ENCODE assay signal across 13 cellular contexts in genomic region chr10:68601490-68602265, GRCh38. TPM values are rescaled to one million over a fixed set of nuclear protein-coding genes. Genes with fewer than 3 reads are reported as not detected.
DNase-seq lines count a peak whose midpoint lies in the region; ATAC-seq and TF ChIP-seq lines count a peak whose summit lies in the region.
"Had no signal": no experiment of that assay in that cellular context is flagged by ENCODE, and none has a peak within 500 bp of the region (broad histone marks: within the 10 kb centered on the region; RNA-seq: fewer than 3 reads in every experiment).

No MANE protein-coding gene starts in this region.

- peaks cover 16% of the 10 kb centered on the region; the same call in 1 of the 2 replicates for H4K20me1 ChIP-seq in GM23338 (replicated peaks; ENCODE audit: insufficient read depth)

- peak in 1 of 3 donors; percentile 50 for DNase-seq in CD4-positive, CD25-positive, alpha-beta regulatory T cell
- DNase-seq in GM23338 (ENCODE audit: low spot score) (no peak), RWPE1 (ENCODE audit: low spot score) (no peak), NCI-H345 (lab: John Stamatoyannopoulos, UW) (no peak), AML-193 (lab: John Stamatoyannopoulos, UW) (no peak), KBM-7 (no peak)
- DNase-seq in naive thymus-derived CD4-positive, alpha-beta T cell, result no peak
- DNase-seq: activated gamma-delta T cell; left colon; NCI-H146; stimulated activated CD4-positive, alpha-beta T cell treated with anti-CD3 and anti-CD28 coated beads, Interleukin-15, amount 100 ng/mL, for 24 hours; SW 1271 had no signal

- H3K4me3 Mint-ChIP-seq in CD4-positive, CD25-positive, alpha-beta regulatory T cell, result peak overlapping the region; percentile 88 to 95 (median 92)
- H3K4me3 Mint-ChIP-seq in GM23338, result peak overlapping the region; percentile 74
- H3K4me3 Mint-ChIP-seq in activated T-helper 17 cell treated with anti-CD3 and anti-CD28 coated beads, Interleukin-2, amount 50 U/mL, for 72 hours, result peak overlapping the region; percentile 91
- peak overlapping the region in 9 of 10 donors; percentile 83 to 96 (median 92) for H3K4me3 Mint-ChIP-seq in naive thymus-derived CD4-positive, alpha-beta T cell

- ATAC-seq in CD4-positive, CD25-positive, alpha-beta regulatory T cell (ENCODE audit: low read depth in 2 of 2), result no peak
- ATAC-seq in GM23338, result no peak
- no peak for ATAC-seq in activated T-helper 17 cell treated with anti-CD3 and anti-CD28 coated beads, Interleukin-2, amount 50 U/mL, for 72 hours (replicated peaks)
- ATAC-seq in naive thymus-derived CD4-positive, alpha-beta T cell, result no peak

- H3K27me3 ChIP-seq in CD4-positive, CD25-positive, alpha-beta regulatory T cell (ENCODE audit: control insufficient read depth, insufficient read depth, low read length), result no peaks in the 10 kb centered on the region
- H3K27me3 ChIP-seq in GM23338 (ENCODE audit: insufficient read depth), result no peaks in the 10 kb centered on the region
- H3K27me3 ChIP-seq in naive thymus-derived CD4-positive, alpha-beta T cell (ENCODE audit: control insufficient read depth in 2 of 2, insufficient read depth in 2 of 2, low read length in 2 of 2), result no peaks in the 10 kb centered on the region

- no peaks in the 10 kb centered on the region for H3K9me2 ChIP-seq in GM23338 (ENCODE audit: insufficient read depth)

- H3K79me2 ChIP-seq in GM23338 (replicated peaks; ENCODE audit: insufficient read depth), result peaks cover 78% of the 10 kb centered on the region

- H3K36me3 Mint-ChIP-seq in CD4-positive, CD25-positive, alpha-beta regulatory T cell, result peaks cover 19% of the 10 kb centered on the region
- peaks cover 35% of the 10 kb centered on the region for H3K36me3 Mint-ChIP-seq in GM23338 (ENCODE audit: low read depth)
- no peaks in the 10 kb centered on the region for H3K36me3 Mint-ChIP-seq in activated T-helper 17 cell treated with anti-CD3 and anti-CD28 coated beads, Interleukin-2, amount 50 U/mL, for 72 hours (ENCODE audit: low read depth)
- H3K36me3 Mint-ChIP-seq in naive thymus-derived CD4-positive, alpha-beta T cell, result peaks cover 0 to 27% (median 19%) of the 10 kb centered on the region in 5 donors

- no peaks in the 10 kb centered on the region for H3K9me3 Mint-ChIP-seq in CD4-positive, CD25-positive, alpha-beta regulatory T cell
- no peaks in the 10 kb centered on the region; the same call in 2 of the 3 replicates for H3K9me3 Mint-ChIP-seq in GM23338
- no peaks in the 10 kb centered on the region for H3K9me3 Mint-ChIP-seq in activated T-helper 17 cell treated with anti-CD3 and anti-CD28 coated beads, Interleukin-2, amount 50 U/mL, for 72 hours
- H3K9me3 Mint-ChIP-seq in naive thymus-derived CD4-positive, alpha-beta T cell, result no peaks in the 10 kb centered on the region

- peaks cover 21% of the 10 kb centered on the region for H3F3A ChIP-seq in GM23338 (replicated peaks; ENCODE audit: low read depth)

- H3K4me1 Mint-ChIP-seq in CD4-positive, CD25-positive, alpha-beta regulatory T cell, result peaks cover 32 to 57% (median 41%) of the 10 kb centered on the region in 4 donors
- peaks cover 67% of the 10 kb centered on the region for H3K4me1 Mint-ChIP-seq in GM23338
- peaks cover 18% of the 10 kb centered on the region for H3K4me1 Mint-ChIP-seq in activated T-helper 17 cell treated with anti-CD3 and anti-CD28 coated beads, Interleukin-2, amount 50 U/mL, for 72 hours
- peaks cover 24 to 53% (median 46%) of the 10 kb centered on the region in 7 donors for H3K4me1 Mint-ChIP-seq in naive thymus-derived CD4-positive, alpha-beta T cell

- POLR2A ChIA-PET in naive thymus-derived CD4-positive, alpha-beta T cell (lab: Charles Lee), result interaction anchor here (0.7 to 1.4 kb wide), 3 partner anchors 119 to 299 kb away, joined by 3 to 5 read pairs (median 3); partner anchors contain the start of genes CCAR1 and DDX50
- POLR2A ChIA-PET in RWPE1 (lab: Yijun Ruan, JAX; ENCODE audit: low non-redundant PET), result no interaction called here

- H3K36me3 ChIP-seq in CD4-positive, CD25-positive, alpha-beta regulatory T cell (ENCODE audit: control insufficient read depth, insufficient read depth, low read length), result no peaks in the 10 kb centered on the region
- peaks cover 17% of the 10 kb centered on the region; the same call in 1 of the 2 replicates for H3K36me3 ChIP-seq in GM23338 (ENCODE audit: insufficient read depth)
- peaks cover 0 to 3% (median 0%) of the 10 kb centered on the region in 3 experiments for H3K36me3 ChIP-seq in naive thymus-derived CD4-positive, alpha-beta T cell (ENCODE audit: control insufficient read depth in 2 of 3, insufficient read depth in 3 of 3, low read length in 3 of 3)

- in situ Hi-C loops in KBM-7 (cut with MboI; ENCODE audit: low pct_unique_long_range_greater_than_20kb, low sequenced_read_pairs), result no loop called here

- H3K9me3 ChIP-seq in CD4-positive, CD25-positive, alpha-beta regulatory T cell (ENCODE audit: control insufficient read depth in 2 of 2, low read length in 2 of 2), result no peaks in the 10 kb centered on the region
- no peaks in the 10 kb centered on the region for H3K9me3 ChIP-seq in naive thymus-derived CD4-positive, alpha-beta T cell (ENCODE audit: control insufficient read depth in 2 of 3, low read length in 3 of 3)

- TF ChIP-seq CTCF in GM23338 (conservative IDR thresholded peaks at IDR 0.05; ENCODE audit: low read depth in 2 of 2) (no peak), RWPE1 (conservative IDR thresholded peaks at IDR 0.05; ENCODE audit: low read depth) (no peak)

- H3K4me2 ChIP-seq in GM23338, result peak overlapping the region; percentile 72

- no peak overlapping the region for H2AFZ ChIP-seq in GM23338

- CTCF ChIA-PET in naive thymus-derived CD4-positive, alpha-beta T cell (lab: Charles Lee), result interaction anchor here (0.9 to 1.2 kb wide), 2 partner anchors 10 to 65 kb away, joined by 3 read pairs; no protein-coding TSS in a partner anchor
- CTCF ChIA-PET in RWPE1 (lab: Yijun Ruan, JAX), result interaction anchor here (0.6 kb wide), 1 partner anchor 111 kb away, joined by 3 read pairs; no protein-coding TSS in a partner anchor

- intact Hi-C loops in naive thymus-derived CD4-positive, alpha-beta T cell (cut with micrococcal nuclease), result loop anchor here in 1 of 2 donors (2.0 kb wide), 2 partner anchors 51 to 119 kb away; partner anchors contain the start of gene CCAR1

- H3K27ac Mint-ChIP-seq in CD4-positive, CD25-positive, alpha-beta regulatory T cell, result peak overlapping the region; percentile 7 to 85 (median 74)
- no peak overlapping the region; the same call in 1 of the 2 replicates for H3K27ac Mint-ChIP-seq in GM23338
- peak overlapping the region; percentile 87 for H3K27ac Mint-ChIP-seq in activated T-helper 17 cell treated with anti-CD3 and anti-CD28 coated beads, Interleukin-2, amount 50 U/mL, for 72 hours
- H3K27ac Mint-ChIP-seq in naive thymus-derived CD4-positive, alpha-beta T cell, result peak overlapping the region in 7 of 9 donors; percentile 2 to 90 (median 87)

- H3K27ac ChIP-seq in CD4-positive, CD25-positive, alpha-beta regulatory T cell (ENCODE audit: insufficient read depth, low read length, poor library complexity, severe bottlenecking), result no peak overlapping the region
- H3K27ac ChIP-seq in GM23338 (ENCODE audit: low read depth) (peak overlapping the region; percentile 36; the same call in 1 of the 2 replicates), RWPE1 (no peak overlapping the region)
- peak overlapping the region; percentile 56 for H3K27ac ChIP-seq in naive thymus-derived CD4-positive, alpha-beta T cell (ENCODE audit: low read depth, low read length)

- H3K4me3 ChIP-seq in CD4-positive, CD25-positive, alpha-beta regulatory T cell (ENCODE audit: low read depth, low read length), result peak overlapping the region; percentile 98
- peak overlapping the region; percentile 45; the same call in 1 of the 2 replicates for H3K4me3 ChIP-seq in GM23338
- H3K4me3 ChIP-seq in naive thymus-derived CD4-positive, alpha-beta T cell (ENCODE audit: low read length), result no peak overlapping the region

- H3K27me3 Mint-ChIP-seq in CD4-positive, CD25-positive, alpha-beta regulatory T cell, result no peaks in the 10 kb centered on the region
- peaks cover 10% of the 10 kb centered on the region for H3K27me3 Mint-ChIP-seq in GM23338 (ENCODE audit: insufficient read depth, low read depth, poor library complexity)
- H3K27me3 Mint-ChIP-seq in activated T-helper 17 cell treated with anti-CD3 and anti-CD28 coated beads, Interleukin-2, amount 50 U/mL, for 72 hours, result no peaks in the 10 kb centered on the region
- H3K27me3 Mint-ChIP-seq in naive thymus-derived CD4-positive, alpha-beta T cell, result no peaks in the 10 kb centered on the region

- H3K4me1 ChIP-seq in CD4-positive, CD25-positive, alpha-beta regulatory T cell (ENCODE audit: control insufficient read depth, insufficient read depth, low read length, poor library complexity, severe bottlenecking), result peaks cover 28% of the 10 kb centered on the region
- peaks cover 47% of the 10 kb centered on the region for H3K4me1 ChIP-seq in GM23338 (ENCODE audit: insufficient read depth)
- peaks cover 16 to 20% of the 10 kb centered on the region in 2 donors for H3K4me1 ChIP-seq in naive thymus-derived CD4-positive, alpha-beta T cell (ENCODE audit: control insufficient read depth in 2 of 2, insufficient read depth in 2 of 2, low read length in 2 of 2)

RNA-seq across cellular contexts. Expression of gene TET1, which starts 41.5 kb away (rescaled TPM):
- 4.3 TPM for total RNA-seq in CD4-positive, CD25-positive, alpha-beta regulatory T cell
- polyA plus RNA-seq in CD4-positive, CD25-positive, alpha-beta regulatory T cell, result 1 to 10 TPM in 3 of 4 donors, under 1 TPM in 1; 0.95 to 1.9 (median 1.5) TPM
- 82.5 and 90.5 TPM in 2 replicates for total RNA-seq in GM23338 (2014; rRNA removed; shearing (Covaris generic))
- polyA plus RNA-seq in GM23338 (2016; fragmentation: Nextera tagmentation; extraction: Ambion mirVana), result 32.5 and 37.2 TPM in 2 replicates
- total RNA-seq in activated T-helper 17 cell treated with anti-CD3 and anti-CD28 coated beads, Interleukin-2, amount 50 U/mL, for 72 hours, result under 1 TPM; 0.86 to 0.87 TPM
- total RNA-seq in naive thymus-derived CD4-positive, alpha-beta T cell, result 1 to 10 TPM; 2.5 to 3.0 (median 2.9) TPM
- 1 to 10 TPM; 1.4 to 1.6 TPM for polyA plus RNA-seq in naive thymus-derived CD4-positive, alpha-beta T cell

Comparison
In these comparisons a context has a peak if more than half of its experiments do, and no peak if none do; other contexts are left out.
1. H3K27ac ChIP-seq: peak in GM23338 (single experiment) and naive thymus-derived CD4-positive, alpha-beta T cell (single experiment); none in CD4-positive, CD25-positive, alpha-beta regulatory T cell (single experiment) and RWPE1 (single experiment).
2. RNA of gene TET1, which starts 41.5 kb away (total RNA-seq): 82.5 to 90.5 TPM in GM23338; 4.3 TPM in CD4-positive, CD25-positive, alpha-beta regulatory T cell (single experiment), 2.5 to 3.0 TPM in naive thymus-derived CD4-positive, alpha-beta T cell and 0.86 to 0.87 TPM in activated T-helper 17 cell treated with anti-CD3 and anti-CD28 coated beads, Interleukin-2, amount 50 U/mL, for 72 hours; every median in the first group is over 10 times any median in the second.
3. Peak in every context shown above with its lines, with median percentiles within 50 percentile points of each other: H3K4me3 Mint-ChIP-seq.